25 cellular contexts compared by ENCODE assay signal in the genomic region with DNA sequence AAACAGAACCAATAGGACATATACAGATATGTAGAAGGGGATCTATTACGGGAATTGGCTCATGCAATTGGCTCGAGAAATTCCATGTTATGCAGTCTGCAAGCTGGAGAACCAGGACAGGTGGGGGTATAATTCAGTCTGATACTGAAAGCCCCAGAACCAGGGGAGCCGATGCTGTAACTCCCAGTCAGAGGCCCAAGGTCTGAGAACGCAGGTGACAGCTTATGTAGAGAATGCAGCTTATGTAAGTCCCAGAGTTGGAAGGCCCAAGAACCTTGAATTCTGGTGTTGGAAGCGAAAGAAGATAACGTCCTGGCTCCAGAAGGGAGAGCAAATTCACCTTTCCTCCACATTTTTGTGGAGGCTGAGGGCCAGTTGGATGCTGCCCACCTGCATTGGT.
"Had no signal": no experiment of that assay in that cellular context is flagged by ENCODE, and none has a peak within 500 bp of the region (broad histone marks: within the 10 kb centered on the region; RNA-seq: fewer than 3 reads in every experiment).

No MANE protein-coding gene starts in this region.

- H3K27me3 Mint-ChIP-seq: activated CD4-positive, alpha-beta memory T cell treated with anti-CD3 and anti-CD28 coated beads for 36 hours; activated CD4-positive, alpha-beta T cell treated with anti-CD3 and anti-CD28 coated beads for 36 hours; activated CD4-positive, alpha-beta T cell treated with anti-CD3 and anti-CD28 coated beads, Interleukin-2, amount 10 ng/mL, durations not matched to agents 24 days and 14 days; activated CD8-positive, alpha-beta memory T cell treated with anti-CD3 and anti-CD28 coated beads, Interleukin-2, amount 10 ng/mL, durations not matched to agents 7 days and 5 days; activated naive CD8-positive, alpha-beta T cell treated with anti-CD3 and anti-CD28 coated beads, Interleukin-2, amount 10 ng/mL, durations not matched to agents 7 days and 5 days had no signal

- H3K4me3 Mint-ChIP-seq: activated CD4-positive, alpha-beta memory T cell treated with anti-CD3 and anti-CD28 coated beads for 36 hours; activated CD4-positive, alpha-beta T cell treated with anti-CD3 and anti-CD28 coated beads for 36 hours; activated CD4-positive, alpha-beta T cell treated with anti-CD3 and anti-CD28 coated beads, Interleukin-2, amount 10 ng/mL, durations not matched to agents 24 days and 14 days; activated CD8-positive, alpha-beta memory T cell treated with anti-CD3 and anti-CD28 coated beads, Interleukin-2, amount 10 ng/mL, durations not matched to agents 7 days and 5 days; activated CD8-positive, alpha-beta T cell treated with anti-CD3 and anti-CD28 coated beads, Interleukin-2, amount 10 ng/mL, durations not matched to agents 7 days and 5 days; activated naive CD4-positive, alpha-beta T cell treated with anti-CD3 and anti-CD28 coated beads, Interleukin-2, amount 10 ng/mL, durations not matched to agents 7 days and 5 days; activated naive CD8-positive, alpha-beta T cell treated with anti-CD3 and anti-CD28 coated beads, Interleukin-2, amount 10 ng/mL, durations not matched to agents 7 days and 5 days had no signal

- H3K4me1 ChIP-seq: colonic mucosa had no signal

- H3K36me3 ChIP-seq: ascending aorta, brain microvascular endothelial cell, colonic mucosa, esophagus squamous epithelium, gastroesophageal sphincter had no signal

- H3K4me3 ChIP-seq: ascending aorta, colonic mucosa, esophagus squamous epithelium, gastroesophageal sphincter had no signal

- H3K27me3 ChIP-seq: ascending aorta, brain microvascular endothelial cell, colonic mucosa, esophagus squamous epithelium, gastroesophageal sphincter had no signal

- H3K27ac ChIP-seq: ascending aorta, brain microvascular endothelial cell, colonic mucosa, epithelial cell of prostate, esophagus squamous epithelium had no signal

- ATAC-seq: activated CD4-positive, alpha-beta T cell treated with anti-CD3 and anti-CD28 coated beads for 36 hours; activated CD8-positive, alpha-beta memory T cell treated with anti-CD3 and anti-CD28 coated beads, Interleukin-2, amount 10 ng/mL, durations not matched to agents 7 days and 5 days; activated CD8-positive, alpha-beta T cell treated with anti-CD3 and anti-CD28 coated beads, Interleukin-2, amount 10 ng/mL, durations not matched to agents 7 days and 5 days; activated naive CD4-positive, alpha-beta T cell treated with anti-CD3 and anti-CD28 coated beads, Interleukin-2, amount 50 U/mL, for 72 hours; gastroesophageal sphincter had no signal

- H3K27ac Mint-ChIP-seq: activated CD4-positive, alpha-beta memory T cell treated with anti-CD3 and anti-CD28 coated beads for 36 hours; activated CD4-positive, alpha-beta T cell treated with anti-CD3 and anti-CD28 coated beads, Interleukin-2, amount 10 ng/mL, durations not matched to agents 24 days and 14 days; activated CD8-positive, alpha-beta T cell treated with anti-CD3 and anti-CD28 coated beads, Interleukin-2, amount 10 ng/mL, durations not matched to agents 7 days and 5 days; activated naive CD4-positive, alpha-beta T cell treated with anti-CD3 and anti-CD28 coated beads, Interleukin-2, amount 10 ng/mL, durations not matched to agents 7 days and 5 days; activated naive CD8-positive, alpha-beta T cell treated with anti-CD3 and anti-CD28 coated beads, Interleukin-2, amount 10 ng/mL, durations not matched to agents 7 days and 5 days had no signal

- H3K9me3 ChIP-seq: ascending aorta, colonic mucosa, esophagus squamous epithelium, gastroesophageal sphincter had no signal

- H3K36me3 Mint-ChIP-seq: activated CD4-positive, alpha-beta memory T cell treated with anti-CD3 and anti-CD28 coated beads for 36 hours; activated naive CD4-positive, alpha-beta T cell treated with anti-CD3 and anti-CD28 coated beads, Interleukin-2, amount 10 ng/mL, durations not matched to agents 7 days and 5 days; activated naive CD8-positive, alpha-beta T cell treated with anti-CD3 and anti-CD28 coated beads, Interleukin-2, amount 10 ng/mL, durations not matched to agents 7 days and 5 days had no signal

- H3K9me3 Mint-ChIP-seq: activated CD4-positive, alpha-beta memory T cell treated with anti-CD3 and anti-CD28 coated beads for 36 hours; activated CD4-positive, alpha-beta T cell treated with anti-CD3 and anti-CD28 coated beads, Interleukin-2, amount 10 ng/mL, durations not matched to agents 24 days and 14 days; activated naive CD4-positive, alpha-beta T cell treated with anti-CD3 and anti-CD28 coated beads, Interleukin-2, amount 10 ng/mL, durations not matched to agents 7 days and 5 days; activated naive CD4-positive, alpha-beta T cell treated with anti-CD3 and anti-CD28 coated beads, Interleukin-2, amount 50 U/mL, for 72 hours; activated naive CD8-positive, alpha-beta T cell treated with anti-CD3 and anti-CD28 coated beads, Interleukin-2, amount 10 ng/mL, durations not matched to agents 7 days and 5 days had no signal

- DNase-seq: activated CD4-positive, alpha-beta memory T cell treated with anti-CD3 and anti-CD28 coated beads for 36 hours; activated CD4-positive, alpha-beta T cell treated with anti-CD3 and anti-CD28 coated beads for 36 hours; activated CD4-positive, alpha-beta T cell treated with anti-CD3 and anti-CD28 coated beads, Interleukin-2, amount 10 ng/mL, durations not matched to agents 24 days and 14 days; activated CD4-positive, CD25-positive, alpha-beta regulatory T cell; activated CD4-positive, CD25-positive, alpha-beta regulatory T cell treated with anti-CD3 and anti-CD28 coated beads, Interleukin-2, amount 50 U/mL, for 72 hours; activated CD8-positive, alpha-beta memory T cell treated with anti-CD3 and anti-CD28 coated beads, Interleukin-2, amount 10 ng/mL, durations not matched to agents 7 days and 5 days; activated CD8-positive, alpha-beta memory T cell treated with anti-CD3 and anti-CD28 coated beads, Interleukin-2, amount 50 U/mL, for 4 hours; activated CD8-positive, alpha-beta T cell treated with anti-CD3 and anti-CD28 coated beads, Interleukin-2, amount 10 ng/mL, durations not matched to agents 7 days and 5 days; activated gamma-delta T cell; activated naive CD4-positive, alpha-beta T cell; activated naive CD4-positive, alpha-beta T cell treated with anti-CD3 and anti-CD28 coated beads, Interleukin-2, amount 10 ng/mL, durations not matched to agents 7 days and 5 days; activated naive CD8-positive, alpha-beta T cell treated with anti-CD3 and anti-CD28 coated beads, Interleukin-2, amount 10 ng/mL, durations not matched to agents 7 days and 5 days; activated T-cell treated with anti-CD3 and anti-CD28 coated beads, Interleukin-2, amount 50 U/mL, for 1 hour; brain microvascular endothelial cell; central memory CD4-positive, alpha-beta T cell; cerebellar nuclear complex; colonic mucosa; effector CD8-positive, alpha-beta T cell; esophagus squamous epithelium; foreskin melanocyte; T-helper 2 cell had no signal
